ENCODE assay signal across 8 cellular contexts in genomic region chr20:26009402-26010223, GRCh38.
DNase-seq lines count a peak whose midpoint lies in the region; TF ChIP-seq lines count a peak whose summit lies in the region.
"Not testable (repeated sequence)": the region's sequence is repeated elsewhere in the genome, so short reads cannot be mapped to it uniquely, and the experiment has no call there.

No MANE protein-coding gene starts in this region.

- H3K27me3 ChIP-seq in HUES6 (ENCODE audit: control insufficient read depth, insufficient read depth, low read length); SK-N-SH (ENCODE audit: insufficient read depth); endocrine pancreas (ENCODE audit: control insufficient read depth, insufficient read depth, low read length); rectal smooth muscle tissue (ENCODE audit: control insufficient read depth, insufficient read depth, low read length); suprapubic skin: not testable (repeated sequence)

- not testable (repeated sequence) for H3K4me1 ChIP-seq in HUES6 (ENCODE audit: control insufficient read depth, insufficient read depth, low read length); SK-N-SH (ENCODE audit: control insufficient read depth in 1 of 2, insufficient read depth in 2 of 2, low read depth in 1 of 2, low read length in 1 of 2); endocrine pancreas (ENCODE audit: control insufficient read depth, insufficient read depth, low read length); rectal smooth muscle tissue (ENCODE audit: control insufficient read depth, insufficient read depth, low read length); suprapubic skin

- CTCF ChIA-PET in SK-N-SH (lab: Yijun Ruan, JAX) = not testable (repeated sequence)

- POLR2A ChIA-PET in SK-N-SH (lab: Yijun Ruan, JAX) = not testable (repeated sequence)

- in situ Hi-C loops in G401 (cut with HindIII; ENCODE audit: low sequenced_read_pairs) = not testable (repeated sequence)

- peak overlapping the region; percentile 97 for H2AFZ ChIP-seq in SK-N-SH (ENCODE audit: low read depth)

- not testable (repeated sequence) for H3K36me3 ChIP-seq in HUES6 (ENCODE audit: control insufficient read depth, insufficient read depth, low read length); SK-N-SH (replicated peaks in 1 of 2; ENCODE audit: control insufficient read depth in 1 of 2, insufficient read depth in 2 of 2, low read length in 1 of 2); endocrine pancreas (ENCODE audit: control insufficient read depth, insufficient read depth, low read length); rectal smooth muscle tissue (ENCODE audit: control insufficient read depth, insufficient read depth, low read length); suprapubic skin

- H3F3A ChIP-seq in SK-N-SH (replicated peaks; ENCODE audit: insufficient read depth) = peaks cover 10% of the 10 kb centered on the region

- H3K79me2 ChIP-seq in SK-N-SH (ENCODE audit: insufficient read depth) = not testable (repeated sequence)

- TF ChIP-seq EP300 in SK-N-SH (IDR thresholded peaks at IDR 0.05; ENCODE audit: borderline replicate concordance in 1 of 2, low read depth in 1 of 2, low read length in 1 of 2); suprapubic skin (IDR thresholded peaks at IDR 0.05): not testable (repeated sequence)

- peak overlapping the region; percentile 96 for H3K4me2 ChIP-seq in SK-N-SH

- H3K27ac ChIP-seq in HUES6 (ENCODE audit: low read depth, low read length) = not testable (repeated sequence)
- H3K27ac ChIP-seq in SK-N-SH (ENCODE audit: low read depth in 2 of 2, low read length in 1 of 2) (peak overlapping the region; percentile 78 to 87), rectal smooth muscle tissue (ENCODE audit: low read depth, low read length) (peak overlapping the region; percentile 66), suprapubic skin (peak overlapping the region; percentile 79)

- not testable (repeated sequence) for H3K9me2 ChIP-seq in SK-N-SH

- H4K20me1 ChIP-seq in SK-N-SH (ENCODE audit: insufficient read depth) = not testable (repeated sequence)

- DNase-seq in G401 (ENCODE audit: low spot score) (peak; percentile 92), SK-N-SH (peak; percentile 47), kidney tubule cell (ENCODE audit: low spot score) (peak; percentile 88), suprapubic skin (ENCODE audit: low spot score in 2 of 2) (peak; percentile 86 to 92)
- DNase-seq in activated T-helper 9 cell treated with anti-CD3 and anti-CD28 coated beads, Interleukin-2, amount 50 U/mL, for 16 hours (ENCODE audit: low read depth) = peak; percentile 11

- not testable (repeated sequence) for H3K9me3 ChIP-seq in HUES6 (ENCODE audit: control insufficient read depth, insufficient read depth, low read depth, low read length); SK-N-SH; endocrine pancreas (ENCODE audit: control insufficient read depth, low read length); suprapubic skin

- peak overlapping the region; percentile 39; the same call in 1 of the 2 replicates for H3K4me3 ChIP-seq in HUES6 (ENCODE audit: low read depth, low read length)
- peak overlapping the region; percentile 70 to 80 for H3K4me3 ChIP-seq in SK-N-SH (ENCODE audit: low read depth in 2 of 2, low read length in 1 of 2)
- peak overlapping the region; percentile 34 for H3K4me3 ChIP-seq in endocrine pancreas (ENCODE audit: control insufficient read depth, insufficient read depth, low read length)
- H3K4me3 ChIP-seq in rectal smooth muscle tissue (ENCODE audit: low read length) = peak overlapping the region; percentile 84
- H3K4me3 ChIP-seq in suprapubic skin = peak overlapping the region; percentile 54

- 4% methylated on average over 34 of the region's 39 CpGs for WGBS in SK-N-SH (ENCODE audit: low lambda C conversion rate)
- WGBS in suprapubic skin = 47% methylated on average over 32 of the region's 39 CpGs

- not testable (repeated sequence) for TF ChIP-seq RAD21 in SK-N-SH (IDR thresholded peaks at IDR 0.05; ENCODE audit: low read length)

- H3K9ac ChIP-seq in HUES6 (ENCODE audit: low read length); endocrine pancreas (ENCODE audit: control insufficient read depth, insufficient read depth, low read length): not testable (repeated sequence)
- peak overlapping the region; percentile 72 for H3K9ac ChIP-seq in SK-N-SH
- H3K9ac ChIP-seq in rectal smooth muscle tissue (ENCODE audit: low read length) = peak overlapping the region; percentile 49

- not testable (repeated sequence) for TF ChIP-seq CTCF in SK-N-SH (IDR thresholded peaks at IDR 0.05); suprapubic skin (IDR thresholded peaks at IDR 0.05)

- TF ChIP-seq POLR2A in suprapubic skin (IDR thresholded peaks at IDR 0.05) = not testable (repeated sequence)

TF ChIP-seq in SK-N-SH, 30 proteins besides CTCF, POLR2A, EP300 and RAD21:
- TF ChIP-seq MXI1 (IDR thresholded peaks at IDR 0.05; ENCODE audit: low read depth, low read length) (peak; percentile 57; the same call in 1 of the 2 replicates), MAX (IDR thresholded peaks at IDR 0.05; ENCODE audit: low read depth) (0 out of 2 replicates have a peak, but pooled peaks have one; percentile 32), POLR2AphosphoS5 (IDR thresholded peaks at IDR 0.05; ENCODE audit: low read depth, low read length) (peak; percentile 47; the same call in 1 of the 2 replicates), ZBTB33 (IDR thresholded peaks at IDR 0.05; ENCODE audit: borderline replicate concordance, low read depth) (peak; percentile 95), CHD2 (IDR thresholded peaks at IDR 0.05; ENCODE audit: low read length, partially characterized antibody) (peak; percentile 98)

Comparison
In these comparisons a context has a peak if more than half of its experiments do, and no peak if none do; other contexts are left out.
1. DNase-seq: peak in every context shown above with its lines; median percentile 92 in G401; 89 in suprapubic skin; 88 in kidney tubule cell; 47 in SK-N-SH; 11 in activated T-helper 9 cell treated with anti-CD3 and anti-CD28 coated beads, Interleukin-2, amount 50 U/mL, for 16 hours.
2. H3K4me3 ChIP-seq: peak in every context shown above with its lines; median percentile 84 in rectal smooth muscle tissue; 75 in SK-N-SH; 54 in suprapubic skin; 39 in HUES6; 34 in endocrine pancreas.